In genomic region chr5:42822558-42822957, GRCh38 we compare ENCODE assay signal across 36 cellular contexts. TPM values are rescaled to one million over a fixed set of nuclear protein-coding genes. Genes with fewer than 3 reads are reported as not detected.
"Had no signal": no experiment of that assay in that cellular context is flagged by ENCODE, and none has a peak within 500 bp of the region (broad histone marks: within the 10 kb centered on the region; RNA-seq: fewer than 3 reads in every experiment).

No MANE protein-coding gene starts in this region.

- H3K36me3 ChIP-seq: adrenal gland, ascending aorta, breast epithelium, cardiac muscle cell had no signal

- H3K4me1 ChIP-seq: ascending aorta, breast epithelium had no signal

- FAIRE-seq: astrocyte, bronchial epithelial cell had no signal

- H3K27me3 ChIP-seq: adrenal gland, ascending aorta, body of pancreas, breast epithelium, cardiac muscle cell had no signal

- ATAC-seq: activated naive CD4-positive, alpha-beta T cell treated with anti-CD3 and anti-CD28 coated beads, Interleukin-2, amount 50 U/mL, for 72 hours; activated naive CD8-positive, alpha-beta T cell treated with anti-CD3 and anti-CD28 coated beads, Interleukin-2, amount 50 U/mL, for 24 hours; activated T-cell treated with anti-CD3 and anti-CD28 coated beads, Interleukin-2, amount 50 U/mL, for 4 hours; activated T-cell treated with anti-CD3 and anti-CD28 coated beads, Interleukin-2, amount 50 U/mL, for 72 hours; activated T-helper 17 cell treated with anti-CD3 and anti-CD28 coated beads, Interleukin-2, amount 50 U/mL, for 72 hours; body of pancreas had no signal

- H3K4me3 ChIP-seq: adrenal gland, ascending aorta, body of pancreas, breast epithelium, cardiac muscle cell had no signal

- H3K9me3 ChIP-seq: adrenal gland, ascending aorta, body of pancreas, breast epithelium had no signal

- H3K27ac ChIP-seq: adrenal gland, ascending aorta, body of pancreas, breast epithelium, cardiac muscle cell had no signal

- DNase-seq: activated effector memory CD4-positive, alpha-beta T cell treated with anti-CD3 and anti-CD28 coated beads, Interleukin-2, amount 50 U/mL, for 16 hours; activated effector memory CD4-positive, alpha-beta T cell treated with Interleukin-2 at 50 U/mL for 16 hours; activated gamma-delta T cell; activated gamma-delta T cell treated with Interleukin-2 at 50 U/mL for 16 hours; activated naive CD4-positive, alpha-beta T cell; activated naive CD4-positive, alpha-beta T cell treated with anti-CD3 and anti-CD28 coated beads for 36 hours; activated naive CD4-positive, alpha-beta T cell treated with anti-CD3 and anti-CD28 coated beads, Interleukin-2, amount 10 ng/mL, durations not matched to agents 7 days and 5 days; activated naive CD4-positive, alpha-beta T cell treated with anti-CD3 and anti-CD28 coated beads, Interleukin-2, amount 50 U/mL, for 16 hours; activated naive CD4-positive, alpha-beta T cell treated with Interleukin-2 at 50 U/mL for 16 hours; activated naive CD8-positive, alpha-beta T cell treated with anti-CD3 and anti-CD28 coated beads for 36 hours; activated naive CD8-positive, alpha-beta T cell treated with anti-CD3 and anti-CD28 coated beads, Interleukin-2, amount 10 ng/mL, durations not matched to agents 7 days and 5 days; activated naive CD8-positive, alpha-beta T cell treated with anti-CD3 and anti-CD28 coated beads, Interleukin-2, amount 50 U/mL, for 24 hours; activated T-cell treated with anti-CD3 and anti-CD28 coated beads for 4 hours; activated T-cell treated with anti-CD3 and anti-CD28 coated beads, Interleukin-2, amount 50 U/mL, for 1 hour; activated T-cell treated with anti-CD3 and anti-CD28 coated beads, Interleukin-2, amount 50 U/mL, for 24 hours; activated T-cell treated with anti-CD3 and anti-CD28 coated beads, Interleukin-2, amount 50 U/mL, for 4 hours; activated T-cell treated with anti-CD3 and anti-CD28 coated beads, Interleukin-2, amount 50 U/mL, for 48 hours; activated T-cell treated with anti-CD3 and anti-CD28 coated beads, Interleukin-2, amount 50 U/mL, for 72 hours; adrenal gland; amniotic stem cell; amygdala; anterior cingulate cortex; aorta; body of pancreas; caudate nucleus; central memory CD4-positive, alpha-beta T cell; cerebellar nuclear complex had no signal

RNA-seq across cellular contexts. Expression of gene SELENOP, which starts 10.9 kb away (rescaled TPM):
- total RNA-seq: activated naive CD4-positive, alpha-beta T cell treated with anti-CD3 and anti-CD28 coated beads for 36 hours; activated naive CD4-positive, alpha-beta T cell treated with anti-CD3 and anti-CD28 coated beads, Interleukin-2, amount 50 U/mL, for 72 hours; activated naive CD8-positive, alpha-beta T cell treated with anti-CD3 and anti-CD28 coated beads for 36 hours; activated T-helper 1 cell treated with anti-CD3 and anti-CD28 coated beads, Interleukin-12 subunit alpha, Interleukin-12 subunit beta, Interleukin-2, Interleukin-4 antibody, amounts not matched to agents 30 ng/mL and 10 ng/mL and 1 ng/mL, durations not matched to agents 14 hours and 24 hours and 36 hours; activated T-helper 17 cell treated with anti-CD3 and anti-CD28 coated beads, Interleukin-2, amount 50 U/mL, for 72 hours; activated T-helper 2 cell treated with anti-CD3 and anti-CD28 coated beads, Interferon-gamma antibody, Interleukin-2, Interleukin-4, amounts not matched to agents 10 μg/mL and 5 μg/mL and 100 μg/mL, durations not matched to agents 14 hours and 24 hours and 36 hours had no signal
